ENCODE assay signal across 16 cellular contexts in the genomic region with DNA sequence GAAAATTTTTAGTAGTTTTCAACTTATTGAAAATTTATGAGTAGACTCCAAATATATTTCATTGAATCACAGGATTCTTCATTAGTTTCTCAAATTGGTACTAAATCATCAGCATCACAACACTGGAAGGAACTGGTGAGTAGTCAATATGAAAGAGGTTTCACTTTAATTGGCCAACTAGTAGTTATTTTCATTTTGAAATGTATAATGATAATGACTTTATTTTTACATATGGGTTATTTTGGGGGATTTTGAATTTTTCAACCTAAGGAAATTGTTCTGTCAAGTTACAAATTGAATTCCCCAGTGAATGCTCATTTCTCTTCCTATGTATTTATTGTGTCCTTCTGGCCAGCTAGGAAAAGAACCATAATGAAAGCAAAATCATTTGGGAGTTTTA.
A peak's percentile ranks its signal among the peaks of the same experiment; 100 is the strongest.
DNase-seq lines count a peak whose midpoint lies in the region; ATAC-seq, FAIRE-seq and TF ChIP-seq lines count a peak whose summit lies in the region.
"Had no signal": no experiment of that assay in that cellular context is flagged by ENCODE, and none has a peak within 500 bp of the region (broad histone marks: within the 10 kb centered on the region; RNA-seq: fewer than 3 reads in every experiment).

No MANE protein-coding gene starts in this region.

- no peaks in the 10 kb centered on the region for H3K79me2 ChIP-seq in SK-N-SH (ENCODE audit: insufficient read depth)

- no peak overlapping the region for H3K4me3 Mint-ChIP-seq in CD4-positive, alpha-beta T cell
- H3K4me3 Mint-ChIP-seq in central memory CD8-positive, alpha-beta T cell = no peak overlapping the region

- H3K36me3 Mint-ChIP-seq in CD4-positive, alpha-beta T cell (ENCODE audit: low read depth) = peaks cover 6% of the 10 kb centered on the region
- H3K36me3 Mint-ChIP-seq in central memory CD8-positive, alpha-beta T cell (ENCODE audit: insufficient read depth) = peaks cover 4% of the 10 kb centered on the region
- H3K36me3 Mint-ChIP-seq: IgD-negative memory B cell had no signal

- no peaks in the 10 kb centered on the region for H3K27me3 Mint-ChIP-seq in CD4-positive, alpha-beta T cell
- H3K27me3 Mint-ChIP-seq in central memory CD8-positive, alpha-beta T cell = no peaks in the 10 kb centered on the region

- H3K4me2 ChIP-seq in SK-N-SH = no peak overlapping the region
- H3K4me2 ChIP-seq: A549 had no signal

- H2AFZ ChIP-seq in SK-N-SH (ENCODE audit: low read depth) = no peak overlapping the region; the same call in 1 of the 2 replicates

- H3K9me3 ChIP-seq in CD4-positive, alpha-beta T cell (ENCODE audit: control insufficient read depth, low read length) = no peaks in the 10 kb centered on the region
- no peaks in the 10 kb centered on the region for H3K9me3 ChIP-seq in pancreas
- no peaks in the 10 kb centered on the region for H3K9me3 ChIP-seq in SK-N-SH
- H3K9me3 ChIP-seq: A549, SJSA1 had no signal

- CTCF ChIA-PET in CD4-positive, alpha-beta T cell (lab: Charles Lee) = no interaction called here
- CTCF ChIA-PET in SK-N-SH (lab: Yijun Ruan, JAX) = no interaction called here

- FAIRE-seq in pancreas (lab: Jason Lieb, UNC) = peak; percentile 23
- FAIRE-seq: A549, H54 had no signal

- no peaks in the 10 kb centered on the region for H3K9me2 ChIP-seq in SK-N-SH

- no peak for TF ChIP-seq RAD21 in SK-N-SH (IDR thresholded peaks at IDR 0.05; ENCODE audit: low read length)

- POLR2A ChIA-PET in CD4-positive, alpha-beta T cell (lab: Charles Lee) = interaction anchor here (1.0 to 2.6 kb wide), 3 partner anchors 19 to 194 kb away, joined by 3 to 12 read pairs (median 9); a partner anchor contains a TSS
- POLR2A ChIA-PET in SK-N-SH (lab: Yijun Ruan, JAX) = no interaction called here

- H3F3A ChIP-seq in SK-N-SH (replicated peaks; ENCODE audit: insufficient read depth) = no peaks in the 10 kb centered on the region

- no peaks in the 10 kb centered on the region for H4K20me1 ChIP-seq in SK-N-SH (ENCODE audit: insufficient read depth)

- peak overlapping the region; percentile 95 for H3K27ac Mint-ChIP-seq in CD4-positive, alpha-beta T cell
- H3K27ac Mint-ChIP-seq in central memory CD8-positive, alpha-beta T cell (ENCODE audit: low read depth) = peak overlapping the region; percentile 97

- no peak for DNase-seq in CD4-positive, alpha-beta T cell
- DNase-seq in central memory CD8-positive, alpha-beta T cell (ENCODE audit: low spot score in 2 of 2) = no peak
- DNase-seq in pancreas (no peak), activated gamma-delta T cell treated with Interleukin-2 at 50 U/mL for 16 hours (no peak), SK-N-SH (no peak), GM20000 (ENCODE audit: low spot score) (no peak), NCI-H510A treated with DMSO at 0.1 percent for 48 hours (lab: John Stamatoyannopoulos, UW) (no peak)
- DNase-seq: AML-193, NCI-H2029, NCI-H2171 treated with DMSO at 0.1 percent for 48 hours had no signal

- no peak for TF ChIP-seq CTCF in CD4-positive, alpha-beta T cell (IDR thresholded peaks at IDR 0.05)
- TF ChIP-seq CTCF in pancreas (IDR thresholded peaks at IDR 0.05) (no peak), SK-N-SH (IDR thresholded peaks at IDR 0.05) (no peak), GM20000 (IDR thresholded peaks at IDR 0.05; ENCODE audit: extremely low read depth, missing control alignments) (no peak)

- no peak for ATAC-seq in CD4-positive, alpha-beta T cell (ENCODE audit: poor library complexity)
- ATAC-seq in HG02610 (IDR thresholded peaks at IDR 0.05; ENCODE audit: unreplicated experiment) (peak; percentile 20), pancreas (no peak)
- no peak for ATAC-seq in central memory CD8-positive, alpha-beta T cell (replicated peaks; ENCODE audit: extremely low read depth, poor library complexity, severe bottlenecking)
- ATAC-seq: A549 had no signal

- no peak overlapping the region for H3K27ac ChIP-seq in CD4-positive, alpha-beta T cell (ENCODE audit: low read depth, low read length)
- H3K27ac ChIP-seq in pancreas (no peak overlapping the region), SK-N-SH (ENCODE audit: low read depth in 2 of 2, low read length in 1 of 2) (no peak overlapping the region)
- H3K27ac ChIP-seq: A549, RWPE1 had no signal

- no peak overlapping the region for H3K9ac ChIP-seq in SK-N-SH

- H3K4me3 ChIP-seq in pancreas = no peak overlapping the region
- H3K4me3 ChIP-seq in SK-N-SH (ENCODE audit: low read depth in 2 of 2, low read length in 1 of 2) = no peak overlapping the region
- H3K4me3 ChIP-seq: A549, SJSA1 had no signal

- peaks cover 6% of the 10 kb centered on the region for H3K9me3 Mint-ChIP-seq in CD4-positive, alpha-beta T cell
- H3K9me3 Mint-ChIP-seq in central memory CD8-positive, alpha-beta T cell = no peaks in the 10 kb centered on the region

- intact Hi-C loops in CD4-positive, alpha-beta T cell (cut with DNase I, micrococcal nuclease) = loop anchor here in 1 of 2 experiments (5.0 kb wide), 1 partner anchor 175 kb away; a partner anchor contains a TSS
- intact Hi-C loops in pancreas (cut with DNase I) = no loop called here

- no peaks in the 10 kb centered on the region for H3K4me1 ChIP-seq in pancreas
- no peaks in the 10 kb centered on the region for H3K4me1 ChIP-seq in SK-N-SH (ENCODE audit: control insufficient read depth in 1 of 2, insufficient read depth in 2 of 2, low read depth in 1 of 2, low read length in 1 of 2)
- H3K4me1 ChIP-seq: A549, SJSA1 had no signal

- no peaks in the 10 kb centered on the region for H3K36me3 ChIP-seq in pancreas
- no peaks in the 10 kb centered on the region for H3K36me3 ChIP-seq in SK-N-SH (replicated peaks in 1 of 2; ENCODE audit: control insufficient read depth in 1 of 2, insufficient read depth in 2 of 2, low read length in 1 of 2)
- H3K36me3 ChIP-seq: SJSA1 had no signal

- H3K4me1 Mint-ChIP-seq in CD4-positive, alpha-beta T cell (ENCODE audit: low read depth) = peaks cover 62% of the 10 kb centered on the region
- peaks cover 36% of the 10 kb centered on the region for H3K4me1 Mint-ChIP-seq in central memory CD8-positive, alpha-beta T cell

- TF ChIP-seq EP300 in SK-N-SH (IDR thresholded peaks at IDR 0.05; ENCODE audit: borderline replicate concordance in 1 of 2, low read depth in 1 of 2, low read length in 1 of 2) = no peak

- no peaks in the 10 kb centered on the region for H3K27me3 ChIP-seq in CD4-positive, alpha-beta T cell (ENCODE audit: control insufficient read depth, insufficient read depth, low read length)
- no peaks in the 10 kb centered on the region for H3K27me3 ChIP-seq in pancreas
- no peaks in the 10 kb centered on the region for H3K27me3 ChIP-seq in SK-N-SH (ENCODE audit: insufficient read depth)
- H3K27me3 ChIP-seq: SJSA1 had no signal

TF ChIP-seq in SK-N-SH, 30 proteins besides CTCF, POLR2A, EP300 and RAD21 (continues in another document):
- TF ChIP-seq, protein P1, sequence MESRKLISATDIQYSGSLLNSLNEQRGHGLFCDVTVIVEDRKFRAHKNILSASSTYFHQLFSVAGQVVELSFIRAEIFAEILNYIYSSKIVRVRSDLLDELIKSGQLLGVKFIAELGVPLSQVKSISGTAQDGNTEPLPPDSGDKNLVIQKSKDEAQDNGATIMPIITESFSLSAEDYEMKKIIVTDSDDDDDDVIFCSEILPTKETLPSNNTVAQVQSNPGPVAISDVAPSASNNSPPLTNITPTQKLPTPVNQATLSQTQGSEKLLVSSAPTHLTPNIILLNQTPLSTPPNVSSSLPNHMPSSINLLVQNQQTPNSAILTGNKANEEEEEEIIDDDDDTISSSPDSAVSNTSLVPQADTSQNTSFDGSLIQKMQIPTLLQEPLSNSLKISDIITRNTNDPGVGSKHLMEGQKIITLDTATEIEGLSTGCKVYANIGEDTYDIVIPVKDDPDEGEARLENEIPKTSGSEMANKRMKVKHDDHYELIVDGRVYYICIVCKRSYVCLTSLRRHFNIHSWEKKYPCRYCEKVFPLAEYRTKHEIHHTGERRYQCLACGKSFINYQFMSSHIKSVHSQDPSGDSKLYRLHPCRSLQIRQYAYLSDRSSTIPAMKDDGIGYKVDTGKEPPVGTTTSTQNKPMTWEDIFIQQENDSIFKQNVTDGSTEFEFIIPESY (IDR thresholded peaks at IDR 0.05; ENCODE audit: borderline replicate concordance, low read depth) = no peak
- TF ChIP-seq TCF12 (IDR thresholded peaks at IDR 0.05) (no peak), NFIC (IDR thresholded peaks at IDR 0.05; ENCODE audit: borderline replicate concordance) (no peak), GABPA (IDR thresholded peaks at IDR 0.05; ENCODE audit: low read depth) (no peak)
- TF ChIP-seq, protein P2, sequence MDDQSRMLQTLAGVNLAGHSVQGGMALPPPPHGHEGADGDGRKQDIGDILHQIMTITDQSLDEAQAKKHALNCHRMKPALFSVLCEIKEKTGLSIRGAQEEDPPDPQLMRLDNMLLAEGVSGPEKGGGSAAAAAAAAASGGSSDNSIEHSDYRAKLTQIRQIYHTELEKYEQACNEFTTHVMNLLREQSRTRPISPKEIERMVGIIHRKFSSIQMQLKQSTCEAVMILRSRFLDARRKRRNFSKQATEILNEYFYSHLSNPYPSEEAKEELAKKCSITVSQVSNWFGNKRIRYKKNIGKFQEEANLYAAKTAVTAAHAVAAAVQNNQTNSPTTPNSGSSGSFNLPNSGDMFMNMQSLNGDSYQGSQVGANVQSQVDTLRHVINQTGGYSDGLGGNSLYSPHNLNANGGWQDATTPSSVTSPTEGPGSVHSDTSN (IDR thresholded peaks at IDR 0.05) = no peak
- TF ChIP-seq, protein P3, sequence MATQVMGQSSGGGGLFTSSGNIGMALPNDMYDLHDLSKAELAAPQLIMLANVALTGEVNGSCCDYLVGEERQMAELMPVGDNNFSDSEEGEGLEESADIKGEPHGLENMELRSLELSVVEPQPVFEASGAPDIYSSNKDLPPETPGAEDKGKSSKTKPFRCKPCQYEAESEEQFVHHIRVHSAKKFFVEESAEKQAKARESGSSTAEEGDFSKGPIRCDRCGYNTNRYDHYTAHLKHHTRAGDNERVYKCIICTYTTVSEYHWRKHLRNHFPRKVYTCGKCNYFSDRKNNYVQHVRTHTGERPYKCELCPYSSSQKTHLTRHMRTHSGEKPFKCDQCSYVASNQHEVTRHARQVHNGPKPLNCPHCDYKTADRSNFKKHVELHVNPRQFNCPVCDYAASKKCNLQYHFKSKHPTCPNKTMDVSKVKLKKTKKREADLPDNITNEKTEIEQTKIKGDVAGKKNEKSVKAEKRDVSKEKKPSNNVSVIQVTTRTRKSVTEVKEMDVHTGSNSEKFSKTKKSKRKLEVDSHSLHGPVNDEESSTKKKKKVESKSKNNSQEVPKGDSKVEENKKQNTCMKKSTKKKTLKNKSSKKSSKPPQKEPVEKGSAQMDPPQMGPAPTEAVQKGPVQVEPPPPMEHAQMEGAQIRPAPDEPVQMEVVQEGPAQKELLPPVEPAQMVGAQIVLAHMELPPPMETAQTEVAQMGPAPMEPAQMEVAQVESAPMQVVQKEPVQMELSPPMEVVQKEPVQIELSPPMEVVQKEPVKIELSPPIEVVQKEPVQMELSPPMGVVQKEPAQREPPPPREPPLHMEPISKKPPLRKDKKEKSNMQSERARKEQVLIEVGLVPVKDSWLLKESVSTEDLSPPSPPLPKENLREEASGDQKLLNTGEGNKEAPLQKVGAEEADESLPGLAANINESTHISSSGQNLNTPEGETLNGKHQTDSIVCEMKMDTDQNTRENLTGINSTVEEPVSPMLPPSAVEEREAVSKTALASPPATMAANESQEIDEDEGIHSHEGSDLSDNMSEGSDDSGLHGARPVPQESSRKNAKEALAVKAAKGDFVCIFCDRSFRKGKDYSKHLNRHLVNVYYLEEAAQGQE (IDR thresholded peaks at IDR 0.05; ENCODE audit: low read depth, low read length) = no peak
